ENCODE assay signal across 20 cellular contexts in genomic region chr7:74179935-74180604, GRCh38. TPM values are rescaled to one million over a fixed set of nuclear protein-coding genes. Genes with fewer than 3 reads are reported as not detected.
DNase-seq lines count a peak whose midpoint lies in the region; ATAC-seq, FAIRE-seq and TF ChIP-seq lines count a peak whose summit lies in the region.
"Had no signal": no experiment of that assay in that cellular context is flagged by ENCODE, and none has a peak within 500 bp of the region (broad histone marks: within the 10 kb centered on the region; RNA-seq: fewer than 3 reads in every experiment).

No MANE protein-coding gene starts in this region.

- H3K9ac ChIP-seq in GM23248 = no peak overlapping the region
- H3K9ac ChIP-seq in skeletal muscle tissue (ENCODE audit: low read depth in 1 of 3, low read length in 3 of 3) = no peak overlapping the region
- H3K9ac ChIP-seq in colonic mucosa (ENCODE audit: low read depth in 2 of 2, low read length in 2 of 2) = no peak overlapping the region
- H3K9ac ChIP-seq: BLaER1 had no signal

- H3K9me2 ChIP-seq in GM23248 (ENCODE audit: insufficient read depth) = no peaks in the 10 kb centered on the region

- TF ChIP-seq CTCF in activated CD8-positive, alpha-beta T cell treated with anti-CD3 and anti-CD28 coated beads for 36 hours (IDR thresholded peaks at IDR 0.05) = no peak
- TF ChIP-seq CTCF in colonic mucosa (IDR thresholded peaks at IDR 0.05) = no peak

- intact Hi-C loops in activated CD8-positive, alpha-beta T cell treated with anti-CD3 and anti-CD28 coated beads for 36 hours (cut with micrococcal nuclease) = loop anchor here (5.0 kb wide), 2 partner anchors 88 to 113 kb away; no protein-coding TSS in a partner anchor
- intact Hi-C loops in colonic mucosa (cut with DNase I) = loop anchor here (5.0 kb wide), 1 partner anchor 113 kb away; no protein-coding TSS in a partner anchor

- POLR2A ChIA-PET in activated CD8-positive, alpha-beta T cell treated with anti-CD3 and anti-CD28 coated beads for 36 hours (lab: Charles Lee) = interaction anchor here (1.6 to 3.2 kb wide), 4 partner anchors 9 to 19 kb away, joined by 5 to 16 read pairs (median 8); no protein-coding TSS in a partner anchor
- POLR2A ChIA-PET in activated CD8-positive, alpha-beta T cell treated with anti-CD3 and anti-CD28 coated beads, Interleukin-2, amount 10 ng/mL, durations not matched to agents 7 days and 5 days (lab: Charles Lee) = interaction anchor here (2.0 kb wide), 1 partner anchor 13 kb away, joined by 6 read pairs; no protein-coding TSS in a partner anchor

- TF ChIP-seq POLR2A in GM12892 (IDR thresholded peaks at IDR 0.05; ENCODE audit: low read depth, low read length) = no peak

- H3K27ac ChIP-seq in GM23248 (peak overlapping the region; percentile 85), caudate nucleus (ENCODE audit: low read depth, low read length) (peak overlapping the region; percentile 61), skeletal muscle tissue (ENCODE audit: low read depth, low read length) (peak overlapping the region; percentile 36), colonic mucosa (no peak overlapping the region)
- H3K27ac ChIP-seq: BLaER1, Peyer's patch, SK-N-MC, testis had no signal

- CTCF ChIA-PET in activated CD8-positive, alpha-beta T cell treated with anti-CD3 and anti-CD28 coated beads for 36 hours (lab: Charles Lee) = interaction anchor here (1.6 to 1.9 kb wide), 3 partner anchors 11 to 26 kb away, joined by 4 to 8 read pairs (median 5); no protein-coding TSS in a partner anchor
- CTCF ChIA-PET in activated CD8-positive, alpha-beta T cell treated with anti-CD3 and anti-CD28 coated beads, Interleukin-2, amount 10 ng/mL, durations not matched to agents 7 days and 5 days (lab: Charles Lee) = interaction anchor here (0.7 to 8.9 kb wide), 6 partner anchors 11 to 221 kb away, joined by 3 to 51 read pairs (median 3); no protein-coding TSS in a partner anchor

- in situ Hi-C loops in GM23248 (cut with MboI) = loop anchor here (10.0 kb wide), 1 partner anchor 105 kb away; no protein-coding TSS in a partner anchor

- H3K4me1 ChIP-seq in GM23248 (ENCODE audit: insufficient read depth) (peaks cover 76% of the 10 kb centered on the region), skeletal muscle tissue (ENCODE audit: control insufficient read depth in 3 of 3, insufficient read depth in 3 of 3, low read length in 3 of 3) (peaks cover 66 to 90% (median 89%) of the 10 kb centered on the region in 3 donors), colonic mucosa (peaks cover 42% of the 10 kb centered on the region)

- no peak for DNase-seq in activated CD8-positive, alpha-beta T cell treated with anti-CD3 and anti-CD28 coated beads for 36 hours
- no peak for DNase-seq in activated CD8-positive, alpha-beta T cell treated with anti-CD3 and anti-CD28 coated beads, Interleukin-2, amount 10 ng/mL, durations not matched to agents 7 days and 5 days
- DNase-seq in GM23248 (no peak), caudate nucleus (lab: John Stamatoyannopoulos, UW) (peak in 3 of 61 donors; percentile 4 to 68 (median 15)), GM12892 (ENCODE audit: insufficient read length) (no peak), colonic mucosa (no peak)
- DNase-seq: activated CD4-positive, alpha-beta T cell treated with anti-CD3 and anti-CD28 coated beads for 1 hour; activated CD8-positive, alpha-beta memory T cell treated with anti-CD3 and anti-CD28 coated beads, Interleukin-2, amount 50 U/mL, for 4 hours; GOT3; left ventricle myocardium superior; NCI-H1694; NCI-H2227 treated with DMSO at 0.1 percent for 48 hours; Peyer's patch; testis had no signal

- H3K9me3 Mint-ChIP-seq in activated CD8-positive, alpha-beta T cell treated with anti-CD3 and anti-CD28 coated beads for 36 hours = no peaks in the 10 kb centered on the region
- H3K9me3 Mint-ChIP-seq in activated CD8-positive, alpha-beta T cell treated with anti-CD3 and anti-CD28 coated beads, Interleukin-2, amount 10 ng/mL, durations not matched to agents 7 days and 5 days (ENCODE audit: insufficient read depth) = no peaks in the 10 kb centered on the region
- H3K9me3 Mint-ChIP-seq: activated naive CD4-positive, alpha-beta T cell treated with anti-CD3 and anti-CD28 coated beads, Interleukin-2, amount 50 U/mL, for 72 hours had no signal

- H3K79me2 ChIP-seq in GM23248 (ENCODE audit: insufficient read depth) = peaks cover 100% of the 10 kb centered on the region

- H3K9me3 ChIP-seq in GM23248 (ENCODE audit: low read depth) (no peaks in the 10 kb centered on the region), skeletal muscle tissue (ENCODE audit: control insufficient read depth in 3 of 3, low read length in 3 of 3) (no peaks in the 10 kb centered on the region), colonic mucosa (no peaks in the 10 kb centered on the region)
- H3K9me3 ChIP-seq: BLaER1, Peyer's patch, testis had no signal

- H3K36me3 Mint-ChIP-seq in activated CD8-positive, alpha-beta T cell treated with anti-CD3 and anti-CD28 coated beads for 36 hours (ENCODE audit: low read depth) = peaks cover 75% of the 10 kb centered on the region
- H3K36me3 Mint-ChIP-seq in activated CD8-positive, alpha-beta T cell treated with anti-CD3 and anti-CD28 coated beads, Interleukin-2, amount 10 ng/mL, durations not matched to agents 7 days and 5 days (ENCODE audit: low read depth) = peaks cover 46% of the 10 kb centered on the region

- peaks cover 13% of the 10 kb centered on the region; the same call in 1 of the 2 replicates for H3K36me3 ChIP-seq in GM23248 (ENCODE audit: low read depth)
- H3K36me3 ChIP-seq in skeletal muscle tissue (ENCODE audit: control insufficient read depth in 3 of 3, insufficient read depth in 3 of 3, low read length in 3 of 3) = peaks cover 0 to 5% (median 4%) of the 10 kb centered on the region in 3 donors
- H3K36me3 ChIP-seq in colonic mucosa = no peaks in the 10 kb centered on the region

- H3K4me3 ChIP-seq in GM23248 (no peak overlapping the region), skeletal muscle tissue (ENCODE audit: low read length in 3 of 3) (no peak overlapping the region), colonic mucosa (no peak overlapping the region)
- H3K4me3 ChIP-seq: BLaER1, Peyer's patch, SK-N-MC, testis had no signal

- peaks cover 79% of the 10 kb centered on the region for H3K4me1 Mint-ChIP-seq in activated CD8-positive, alpha-beta T cell treated with anti-CD3 and anti-CD28 coated beads for 36 hours (ENCODE audit: low read depth)
- peaks cover 73% of the 10 kb centered on the region for H3K4me1 Mint-ChIP-seq in activated CD8-positive, alpha-beta T cell treated with anti-CD3 and anti-CD28 coated beads, Interleukin-2, amount 10 ng/mL, durations not matched to agents 7 days and 5 days (ENCODE audit: low read depth)

- no peak overlapping the region for H3K4me2 ChIP-seq in GM23248 (ENCODE audit: unreplicated experiment)

- peaks cover 40% of the 10 kb centered on the region for H4K20me1 ChIP-seq in GM23248 (ENCODE audit: insufficient read depth)

- WGBS in GM23248 (ENCODE audit: low coverage in 1 of 2, low lambda C conversion rate in 2 of 2, missing lambda C conversion rate in 2 of 2), 2 experiments = 41 to 50% methylated on average over 3 of the region's 3 CpGs

- H3F3A ChIP-seq in GM23248 (ENCODE audit: insufficient read depth) = peaks cover 83% of the 10 kb centered on the region

- H3K4me3 Mint-ChIP-seq in activated CD8-positive, alpha-beta T cell treated with anti-CD3 and anti-CD28 coated beads for 36 hours = no peak overlapping the region
- H3K4me3 Mint-ChIP-seq in activated CD8-positive, alpha-beta T cell treated with anti-CD3 and anti-CD28 coated beads, Interleukin-2, amount 10 ng/mL, durations not matched to agents 7 days and 5 days = no peak overlapping the region

- no peak for FAIRE-seq in GM12892 (lab: Jason Lieb, UNC)
- FAIRE-seq: bronchial epithelial cell had no signal

- H2AFZ ChIP-seq in GM23248 = no peak overlapping the region

- no peaks in the 10 kb centered on the region for H3K27me3 Mint-ChIP-seq in activated CD8-positive, alpha-beta T cell treated with anti-CD3 and anti-CD28 coated beads for 36 hours
- no peaks in the 10 kb centered on the region for H3K27me3 Mint-ChIP-seq in activated CD8-positive, alpha-beta T cell treated with anti-CD3 and anti-CD28 coated beads, Interleukin-2, amount 10 ng/mL, durations not matched to agents 7 days and 5 days (ENCODE audit: low read depth)

- H3K27me3 ChIP-seq in GM23248 (replicated peaks; ENCODE audit: insufficient read depth) (no peaks in the 10 kb centered on the region), skeletal muscle tissue (ENCODE audit: control insufficient read depth in 3 of 3, insufficient read depth in 3 of 3, low read length in 3 of 3) (no peaks in the 10 kb centered on the region), colonic mucosa (no peaks in the 10 kb centered on the region)
- H3K27me3 ChIP-seq: BLaER1, Peyer's patch, testis had no signal

- peak overlapping the region; percentile 25 for H3K27ac Mint-ChIP-seq in activated CD8-positive, alpha-beta T cell treated with anti-CD3 and anti-CD28 coated beads for 36 hours
- H3K27ac Mint-ChIP-seq in activated CD8-positive, alpha-beta T cell treated with anti-CD3 and anti-CD28 coated beads, Interleukin-2, amount 10 ng/mL, durations not matched to agents 7 days and 5 days = no peak overlapping the region

- ATAC-seq in activated CD8-positive, alpha-beta T cell treated with anti-CD3 and anti-CD28 coated beads for 36 hours = no peak
- no peak for ATAC-seq in activated CD8-positive, alpha-beta T cell treated with anti-CD3 and anti-CD28 coated beads, Interleukin-2, amount 10 ng/mL, durations not matched to agents 7 days and 5 days
- no peak for ATAC-seq in HG03432 (IDR thresholded peaks at IDR 0.05; ENCODE audit: unreplicated experiment)
- ATAC-seq: activated naive CD4-positive, alpha-beta T cell treated with anti-CD3 and anti-CD28 coated beads, Interleukin-2, amount 50 U/mL, for 72 hours; left ventricle myocardium superior had no signal

RNA-seq across cellular contexts. Expression of gene EIF4H, which starts 5.9 kb away (rescaled TPM):
- total RNA-seq in activated CD8-positive, alpha-beta T cell treated with anti-CD3 and anti-CD28 coated beads for 36 hours = 100 to 1,000 TPM; 461 to 464 TPM
- 100 to 1,000 TPM; 287 to 302 TPM for total RNA-seq in activated CD8-positive, alpha-beta T cell treated with anti-CD3 and anti-CD28 coated beads, Interleukin-2, amount 10 ng/mL, durations not matched to agents 7 days and 5 days
- total RNA-seq in GM23248 (2014; rRNA removed; shearing (Covaris generic)) = 261 and 305 TPM in 2 replicates
- 228 and 235 TPM in 2 replicates for polyA plus RNA-seq in GM23248 (2016; fragmentation: Nextera tagmentation; extraction: Ambion mirVana)
- 188 TPM for total RNA-seq in skeletal muscle tissue
- 222 TPM for polyA plus RNA-seq in GM12892 (2012; ENCODE audit: missing spikeins)
- 100 to 1,000 TPM; 297 to 302 TPM for total RNA-seq in colonic mucosa

RNA-seq across cellular contexts. Expression of gene LAT2, which starts 29.7 kb away (rescaled TPM):
- total RNA-seq in activated CD8-positive, alpha-beta T cell treated with anti-CD3 and anti-CD28 coated beads for 36 hours = 1 to 10 TPM; 2.4 to 3.2 TPM
- 10 to 100 TPM; 31.7 to 31.8 TPM for total RNA-seq in activated CD8-positive, alpha-beta T cell treated with anti-CD3 and anti-CD28 coated beads, Interleukin-2, amount 10 ng/mL, durations not matched to agents 7 days and 5 days
- 0.97 TPM in 1 of 2 replicates, not detected in the other for total RNA-seq in GM23248 (2014; rRNA removed; shearing (Covaris generic))
- 0.60 and 0.73 TPM in 2 replicates for polyA plus RNA-seq in GM23248 (2016; fragmentation: Nextera tagmentation; extraction: Ambion mirVana)
- total RNA-seq in skeletal muscle tissue = 5.2 TPM
- polyA plus RNA-seq in GM12892 (2012; ENCODE audit: missing spikeins) = 160 TPM
- 1 to 10 TPM; 3.5 to 4.0 TPM for total RNA-seq in colonic mucosa
